ENCODE assay signal across 1 cellular context in genomic region chr16:57299009-57299718, GRCh38.
TF ChIP-seq lines count a peak whose summit lies in the region.

No MANE protein-coding gene starts in this region.

TF ChIP-seq in SK-N-SH, 30 proteins besides CTCF, POLR2A, EP300 and RAD21 (continued from another document):
- TF ChIP-seq FOXM1 (IDR thresholded peaks at IDR 0.05; ENCODE audit: low read depth) (no peak), FOXJ3 (CRISPR knock-in tag; IDR thresholded peaks at IDR 0.05) (no peak), GABPA (IDR thresholded peaks at IDR 0.05; ENCODE audit: low read depth) (no peak), TCF12 (IDR thresholded peaks at IDR 0.05) (no peak), NRF1 (IDR thresholded peaks at IDR 0.05; ENCODE audit: low read depth, low read length) (no peak), GATA2 (CRISPR knock-in tag; IDR thresholded peaks at IDR 0.05) (no peak), SIN3A (IDR thresholded peaks at IDR 0.05; ENCODE audit: borderline replicate concordance, low read depth, low read length) (no peak)
- TF ChIP-seq, protein P1, sequence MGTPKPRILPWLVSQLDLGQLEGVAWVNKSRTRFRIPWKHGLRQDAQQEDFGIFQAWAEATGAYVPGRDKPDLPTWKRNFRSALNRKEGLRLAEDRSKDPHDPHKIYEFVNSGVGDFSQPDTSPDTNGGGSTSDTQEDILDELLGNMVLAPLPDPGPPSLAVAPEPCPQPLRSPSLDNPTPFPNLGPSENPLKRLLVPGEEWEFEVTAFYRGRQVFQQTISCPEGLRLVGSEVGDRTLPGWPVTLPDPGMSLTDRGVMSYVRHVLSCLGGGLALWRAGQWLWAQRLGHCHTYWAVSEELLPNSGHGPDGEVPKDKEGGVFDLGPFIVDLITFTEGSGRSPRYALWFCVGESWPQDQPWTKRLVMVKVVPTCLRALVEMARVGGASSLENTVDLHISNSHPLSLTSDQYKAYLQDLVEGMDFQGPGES (IDR thresholded peaks at IDR 0.05; ENCODE audit: low read depth, low read length): no peak
